ENCODE assay signal across 7 cellular contexts in the genomic region with DNA sequence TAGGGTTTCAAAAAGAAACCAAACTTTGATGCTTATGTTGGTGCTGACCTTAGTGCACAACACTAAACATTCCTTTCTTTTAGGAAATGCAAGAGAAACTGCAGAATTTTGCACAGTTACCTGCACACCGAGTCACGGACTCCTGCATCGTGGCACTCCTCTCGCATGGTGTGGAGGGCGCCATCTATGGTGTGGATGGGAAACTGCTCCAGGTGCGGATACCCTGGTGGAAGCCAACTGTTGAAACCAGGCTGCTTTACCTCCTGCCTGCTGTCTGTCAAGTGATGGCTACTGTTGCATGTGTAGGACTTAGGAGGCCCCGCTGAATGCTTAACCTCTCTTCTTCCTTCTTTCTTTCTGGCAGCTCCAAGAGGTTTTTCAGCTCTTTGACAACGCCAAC. TPM values are rescaled to one million over a fixed set of nuclear protein-coding genes. Genes with fewer than 3 reads are reported as not detected.
DNase-seq lines count a peak whose midpoint lies in the region; ATAC-seq, FAIRE-seq and TF ChIP-seq lines count a peak whose summit lies in the region.

No MANE protein-coding gene starts in this region.

- DNase-seq in GM12891 (ENCODE audit: insufficient read length, low spot score) (no peak), NAMALWA (ENCODE audit: low spot score) (peak; percentile 62), activated T-cell treated with anti-CD3 and anti-CD28 coated beads for 48 hours (ENCODE audit: low read depth) (peak; percentile 46), foreskin fibroblast (peak in 1 of 2 donors; percentile 14), MV-4-11 (lab: John Stamatoyannopoulos, UW) (no peak)
- DNase-seq in stimulated activated CD4-positive, alpha-beta T cell treated with anti-CD3 and anti-CD28 coated beads, Interleukin-12 subunit alpha, Interleukin-12 subunit beta, amount 100 ng/mL, for 48 hours (ENCODE audit: low read depth in 2 of 3, low spot score in 1 of 3) = peak; percentile 36 to 46 (median 38)

- no peak for TF ChIP-seq POLR2A in GM12891 (IDR thresholded peaks at IDR 0.05; ENCODE audit: low read depth, low read length)

- no peak overlapping the region for H3K4me3 ChIP-seq in foreskin fibroblast (ENCODE audit: low read depth in 1 of 2, low read length in 2 of 2)

- peak; percentile 25 for TF ChIP-seq CTCF in foreskin fibroblast (IDR thresholded peaks at IDR 0.05; ENCODE audit: low read depth, low read length)

- no peak for ATAC-seq in HG03342 (IDR thresholded peaks at IDR 0.05; ENCODE audit: unreplicated experiment)

- peak; percentile 9 for FAIRE-seq in GM12891 (lab: Jason Lieb, UNC)

TF ChIP-seq in GM12891, 5 proteins besides CTCF, POLR2A, EP300 and RAD21:
- TF ChIP-seq TAF1 (IDR thresholded peaks at IDR 0.05; ENCODE audit: low read depth, low read length) = no peak
- no peak for TF ChIP-seq POU2F2 (IDR thresholded peaks at IDR 0.05; ENCODE audit: low read depth, low read length)
- TF ChIP-seq PAX5 (IDR thresholded peaks at IDR 0.05; ENCODE audit: insufficient read depth, low read length, severe bottlenecking) = no peak
- TF ChIP-seq SPI1 (IDR thresholded peaks at IDR 0.05; ENCODE audit: low read depth, low read length) = no peak
- TF ChIP-seq POLR2AphosphoS5 (IDR thresholded peaks at IDR 0.05; ENCODE audit: low read depth, low read length) = no peak
TF ChIP-seq in GM12891: peak in this region for 0.

RNA-seq across cellular contexts. Expression of a gene that starts 11.7 kb away (rescaled TPM):
- 12.6 TPM for polyA plus RNA-seq in GM12891 (2012; ENCODE audit: low read depth, missing spikeins)

RNA-seq across cellular contexts. Expression of a gene that starts 15.1 kb away (rescaled TPM):
- polyA plus RNA-seq in GM12891 (2012; ENCODE audit: low read depth, missing spikeins) = 0.13 TPM

RNA-seq across cellular contexts. Expression of a gene that starts 16.1 kb away (rescaled TPM):
- polyA plus RNA-seq in GM12891 (2012; ENCODE audit: low read depth, missing spikeins) = 0.10 TPM

RNA-seq across cellular contexts. Expression of a gene that starts 36.6 kb away (rescaled TPM):
- polyA plus RNA-seq in GM12891 (2012; ENCODE audit: low read depth, missing spikeins) = 94.8 TPM

Comparison
In these comparisons a context has a peak if more than half of its experiments do, and no peak if none do; other contexts are left out.
1. DNase-seq: peak in NAMALWA (single experiment), activated T-cell treated with anti-CD3 and anti-CD28 coated beads for 48 hours (single experiment) and stimulated activated CD4-positive, alpha-beta T cell treated with anti-CD3 and anti-CD28 coated beads, Interleukin-12 subunit alpha, Interleukin-12 subunit beta, amount 100 ng/mL, for 48 hours (3 of 3); none in GM12891 (single experiment) and MV-4-11 (single experiment).